Comparison of ENCODE assay signal across 19 cellular contexts in genomic region chr6:33079575-33079974, GRCh38. TPM values are rescaled to one million over a fixed set of nuclear protein-coding genes. Genes with fewer than 3 reads are reported as not detected.
A peak's percentile ranks its signal among the peaks of the same experiment; 100 is the strongest.
DNase-seq lines count a peak whose midpoint lies in the region; ATAC-seq and TF ChIP-seq lines count a peak whose summit lies in the region.
"Had no signal": no experiment of that assay in that cellular context is flagged by ENCODE, and none has a peak within 500 bp of the region (broad histone marks: within the 10 kb centered on the region; RNA-seq: fewer than 3 reads in every experiment).

No MANE protein-coding gene starts in this region.

- no peak for TF ChIP-seq CTCF in left ventricle myocardium inferior (IDR thresholded peaks at IDR 0.05; ENCODE audit: borderline replicate concordance)
- TF ChIP-seq CTCF in nephron progenitor cell (IDR thresholded peaks at IDR 0.05), result no peak
- no peak for TF ChIP-seq CTCF in vagina (IDR thresholded peaks at IDR 0.05)

- DNase-seq in left ventricle myocardium inferior (no peak), left cardiac atrium (no peak), nephron progenitor cell (no peak), vagina (ENCODE audit: extremely low spot score in 2 of 2) (no peak), NCI-H524 (lab: John Stamatoyannopoulos, UW) (no peak), MG63 (no peak)
- no peak for DNase-seq in effector memory CD8-positive, alpha-beta T cell
- DNase-seq: activated CD4-positive, alpha-beta T cell treated with anti-CD3 and anti-CD28 coated beads for 1 hour; activated effector memory CD4-positive, alpha-beta T cell treated with Interleukin-2 at 50 U/mL for 16 hours; DMS79 treated with DMSO at 0.1 percent for 48 hours; NCI-H1930; RPMI8226; T1000 had no signal

- H3K9me3 Mint-ChIP-seq in effector memory CD8-positive, alpha-beta T cell, result no peaks in the 10 kb centered on the region
- H3K9me3 Mint-ChIP-seq in nephron progenitor cell, result no peaks in the 10 kb centered on the region

- H3K36me3 ChIP-seq in left ventricle myocardium inferior (peaks cover 7% of the 10 kb centered on the region), vagina (no peaks in the 10 kb centered on the region), MG63 (no peaks in the 10 kb centered on the region)
- H3K36me3 ChIP-seq: cardiac muscle cell, HAP-1 had no signal

- no peaks in the 10 kb centered on the region for H3K27me3 Mint-ChIP-seq in effector memory CD8-positive, alpha-beta T cell
- H3K27me3 Mint-ChIP-seq in nephron progenitor cell (ENCODE audit: low read depth, poor library complexity), result peaks cover 73% of the 10 kb centered on the region

- intact Hi-C loops in left ventricle myocardium inferior (cut with micrococcal nuclease) (no loop called here), left cardiac atrium (cut with DNase I) (no loop called here), vagina (cut with DNase I) (no loop called here)

- H3K4me3 ChIP-seq in left ventricle myocardium inferior (peak overlapping the region; percentile 69), vagina (peak overlapping the region in 1 of 2 donors; percentile 53), MG63 (no peak overlapping the region)
- H3K4me3 ChIP-seq: HAP-1 had no signal

- ATAC-seq in left cardiac atrium (no peak), HG02852 (IDR thresholded peaks at IDR 0.05; ENCODE audit: unreplicated experiment) (no peak)
- ATAC-seq in effector memory CD8-positive, alpha-beta T cell (replicated peaks), result no peak

- peaks cover 41% of the 10 kb centered on the region for H3K36me3 Mint-ChIP-seq in effector memory CD8-positive, alpha-beta T cell (ENCODE audit: insufficient read depth)
- peaks cover 3% of the 10 kb centered on the region for H3K36me3 Mint-ChIP-seq in nephron progenitor cell (ENCODE audit: low read depth)

- no peak for TF ChIP-seq POLR2A in vagina (IDR thresholded peaks at IDR 0.05)

- H3K27ac ChIP-seq in left ventricle myocardium inferior (replicated peaks) (peak overlapping the region; percentile 90), vagina (peak overlapping the region; percentile 91)
- H3K27ac ChIP-seq: C4-2B, cardiac muscle cell had no signal

- peaks cover 62 to 68% of the 10 kb centered on the region in 2 donors for H3K4me1 Mint-ChIP-seq in effector memory CD8-positive, alpha-beta T cell (ENCODE audit: low read depth in 2 of 2)
- H3K4me1 Mint-ChIP-seq in nephron progenitor cell, result peaks cover 39% of the 10 kb centered on the region

- peak overlapping the region in 1 of 2 donors; percentile 30 for H3K4me3 Mint-ChIP-seq in effector memory CD8-positive, alpha-beta T cell
- H3K4me3 Mint-ChIP-seq in nephron progenitor cell, result peak overlapping the region; percentile 92

- H3K27ac Mint-ChIP-seq in effector memory CD8-positive, alpha-beta T cell, result peak overlapping the region; percentile 72 to 94
- H3K27ac Mint-ChIP-seq in nephron progenitor cell, result no peak overlapping the region

- H3K9me3 ChIP-seq in left ventricle myocardium inferior (replicated peaks) (no peaks in the 10 kb centered on the region), vagina (no peaks in the 10 kb centered on the region), MG63 (no peaks in the 10 kb centered on the region)
- H3K9me3 ChIP-seq: HAP-1 had no signal

- H3K27me3 ChIP-seq in left ventricle myocardium inferior (ENCODE audit: low read depth), result no peaks in the 10 kb centered on the region
- no peaks in the 10 kb centered on the region for H3K27me3 ChIP-seq in vagina
- H3K27me3 ChIP-seq in MG63, result 0 out of 2 replicates have a peak, but pooled peaks cover 7% of the 10 kb centered on the region
- H3K27me3 ChIP-seq: cardiac muscle cell had no signal

- peaks cover 49% of the 10 kb centered on the region for H3K4me1 ChIP-seq in left ventricle myocardium inferior
- peaks cover 13% of the 10 kb centered on the region for H3K4me1 ChIP-seq in vagina
- H3K4me1 ChIP-seq: HAP-1 had no signal

RNA-seq across cellular contexts. Expression of gene HLA-DPB1, which starts 3.8 kb away (rescaled TPM):
- total RNA-seq in left ventricle myocardium inferior (34.1 TPM), left cardiac atrium (10 to 100 TPM; 47.8 to 53.8 TPM), vagina (94.8 TPM)
- 9.2 and 54.4 TPM in 2 replicates for total RNA-seq in MG63 (2014; rRNA removed; shearing (Covaris generic); ENCODE audit: low replicate concordance)
- total RNA-seq: A172, NCI-H460 had no signal

RNA-seq across cellular contexts. Expression of gene HLA-DPA1, which starts 6.1 kb away (rescaled TPM):
- 28.8 TPM for total RNA-seq in left ventricle myocardium inferior
- 10 to 100 TPM; 50.5 to 54.1 TPM for total RNA-seq in left cardiac atrium
- 82.3 TPM for total RNA-seq in vagina
- 0.59 and 2.5 TPM in 2 replicates for total RNA-seq in MG63 (2014; rRNA removed; shearing (Covaris generic); ENCODE audit: low replicate concordance)
- total RNA-seq: NCI-H460 had no signal
